In the genomic region with DNA sequence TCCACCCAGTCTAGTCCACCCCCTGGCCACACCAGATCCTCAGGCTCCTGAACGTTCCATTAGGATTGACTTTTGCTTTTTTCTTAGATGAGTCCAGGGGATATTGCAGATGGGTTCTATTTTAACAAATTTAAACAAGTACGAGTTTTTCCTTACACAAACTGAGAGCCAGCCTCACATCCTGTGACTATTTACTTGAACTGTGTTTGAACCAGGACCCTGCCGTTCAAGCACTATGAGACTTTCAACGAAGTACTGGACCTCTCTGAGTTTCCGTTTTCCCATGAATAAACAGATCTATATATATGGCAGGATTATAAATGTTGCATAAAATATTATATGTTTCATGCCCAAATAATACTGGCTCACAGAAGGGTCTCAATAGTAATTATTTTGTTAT, we compare ENCODE assay signal across 1 cellular context.
TF ChIP-seq lines count a peak whose summit lies in the region.

No MANE protein-coding gene starts in this region.

TF ChIP-seq in SK-N-SH treated with all-trans-retinoic acid at 6 μM for 48 hours, 23 proteins besides CTCF, POLR2A, EP300 and RAD21 (continued from another document):
- TF ChIP-seq CSRNP3 (CRISPR knock-in tag; IDR thresholded peaks at IDR 0.05): no peak
- no peak for TF ChIP-seq CSDC2 (CRISPR knock-in tag; IDR thresholded peaks at IDR 0.05)
- TF ChIP-seq TSHZ2 (CRISPR knock-in tag; IDR thresholded peaks at IDR 0.05): no peak
- TF ChIP-seq PPARA (CRISPR knock-in tag; IDR thresholded peaks at IDR 0.05; ENCODE audit: borderline replicate concordance): no peak
- TF ChIP-seq ARNTL (CRISPR knock-in tag; IDR thresholded peaks at IDR 0.05; ENCODE audit: borderline replicate concordance, low read depth): no peak
- no peak for TF ChIP-seq GLIS3 (CRISPR knock-in tag; IDR thresholded peaks at IDR 0.05)
- TF ChIP-seq ZNF565 (CRISPR knock-in tag; conservative IDR thresholded peaks at IDR 0.05; ENCODE audit: low read depth): no peak
- TF ChIP-seq, protein P1, sequence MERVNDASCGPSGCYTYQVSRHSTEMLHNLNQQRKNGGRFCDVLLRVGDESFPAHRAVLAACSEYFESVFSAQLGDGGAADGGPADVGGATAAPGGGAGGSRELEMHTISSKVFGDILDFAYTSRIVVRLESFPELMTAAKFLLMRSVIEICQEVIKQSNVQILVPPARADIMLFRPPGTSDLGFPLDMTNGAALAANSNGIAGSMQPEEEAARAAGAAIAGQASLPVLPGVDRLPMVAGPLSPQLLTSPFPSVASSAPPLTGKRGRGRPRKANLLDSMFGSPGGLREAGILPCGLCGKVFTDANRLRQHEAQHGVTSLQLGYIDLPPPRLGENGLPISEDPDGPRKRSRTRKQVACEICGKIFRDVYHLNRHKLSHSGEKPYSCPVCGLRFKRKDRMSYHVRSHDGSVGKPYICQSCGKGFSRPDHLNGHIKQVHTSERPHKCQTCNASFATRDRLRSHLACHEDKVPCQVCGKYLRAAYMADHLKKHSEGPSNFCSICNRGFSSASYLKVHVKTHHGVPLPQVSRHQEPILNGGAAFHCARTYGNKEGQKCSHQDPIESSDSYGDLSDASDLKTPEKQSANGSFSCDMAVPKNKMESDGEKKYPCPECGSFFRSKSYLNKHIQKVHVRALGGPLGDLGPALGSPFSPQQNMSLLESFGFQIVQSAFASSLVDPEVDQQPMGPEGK (CRISPR knock-in tag; IDR thresholded peaks at IDR 0.05; ENCODE audit: borderline replicate concordance): no peak
